8 cellular contexts compared by ENCODE assay signal in the genomic region with DNA sequence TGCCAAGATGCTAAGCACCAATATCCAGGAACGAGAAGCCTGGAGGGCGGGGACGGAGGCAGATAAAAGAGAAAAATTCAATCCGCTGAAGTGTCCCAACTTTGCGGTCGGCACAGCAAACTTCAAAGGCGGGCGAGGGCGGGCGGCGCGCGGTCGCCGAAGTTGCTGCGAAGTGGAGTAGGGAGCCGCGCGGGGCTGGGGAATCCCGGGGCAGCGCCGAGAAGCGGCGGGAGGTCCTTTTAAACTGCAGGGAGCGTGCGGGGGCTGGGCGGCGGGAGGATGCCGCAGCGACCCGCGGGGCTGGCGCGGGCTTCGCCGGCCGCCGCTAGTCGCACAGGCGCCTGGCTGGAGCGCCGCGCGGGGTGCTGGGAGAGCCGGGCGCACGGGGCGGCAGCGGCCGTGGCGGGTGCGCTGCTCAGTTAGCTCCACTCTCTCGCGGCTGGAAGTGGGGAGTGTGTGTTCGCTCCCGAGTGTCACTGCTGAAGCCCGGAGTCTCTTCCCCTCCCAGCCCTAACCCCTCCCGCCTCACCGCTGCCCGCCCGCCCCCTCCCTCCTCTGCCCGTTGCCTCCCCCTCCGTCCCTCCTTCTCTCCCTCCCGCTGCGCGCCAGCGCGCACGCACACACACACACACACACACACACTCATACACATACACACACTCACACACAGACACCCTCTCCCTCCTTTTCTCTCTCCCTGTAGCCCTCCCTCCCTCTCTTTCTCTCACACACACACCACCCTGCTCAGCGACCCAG. TPM values are rescaled to one million over a fixed set of nuclear protein-coding genes. Genes with fewer than 3 reads are reported as not detected.
DNase-seq lines count a peak whose midpoint lies in the region; ATAC-seq and TF ChIP-seq lines count a peak whose summit lies in the region.

A gene with protein sequence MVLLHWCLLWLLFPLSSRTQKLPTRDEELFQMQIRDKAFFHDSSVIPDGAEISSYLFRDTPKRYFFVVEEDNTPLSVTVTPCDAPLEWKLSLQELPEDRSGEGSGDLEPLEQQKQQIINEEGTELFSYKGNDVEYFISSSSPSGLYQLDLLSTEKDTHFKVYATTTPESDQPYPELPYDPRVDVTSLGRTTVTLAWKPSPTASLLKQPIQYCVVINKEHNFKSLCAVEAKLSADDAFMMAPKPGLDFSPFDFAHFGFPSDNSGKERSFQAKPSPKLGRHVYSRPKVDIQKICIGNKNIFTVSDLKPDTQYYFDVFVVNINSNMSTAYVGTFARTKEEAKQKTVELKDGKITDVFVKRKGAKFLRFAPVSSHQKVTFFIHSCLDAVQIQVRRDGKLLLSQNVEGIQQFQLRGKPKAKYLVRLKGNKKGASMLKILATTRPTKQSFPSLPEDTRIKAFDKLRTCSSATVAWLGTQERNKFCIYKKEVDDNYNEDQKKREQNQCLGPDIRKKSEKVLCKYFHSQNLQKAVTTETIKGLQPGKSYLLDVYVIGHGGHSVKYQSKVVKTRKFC (minus strand): TSS at position 456 of the 756 bp plus-strand sequence. CDS start 26,698 bp downstream, outside the sequence.

- no peak for TF ChIP-seq EP300 in sigmoid colon (IDR thresholded peaks at IDR 0.05)

- CTCF ChIA-PET in A673 (lab: Charles Lee) = interaction anchor here (0.5 to 0.7 kb wide), 2 partner anchors 178 to 625 kb away, joined by 3 to 4 read pairs; partner anchors contain the start of gene ANXA5

- H3K4me1 ChIP-seq in A673 (ENCODE audit: insufficient read depth, low read length, poor library complexity, severe bottlenecking) (peaks cover 28% of the 10 kb centered on the region), ascending aorta (peaks cover 5 to 12% of the 10 kb centered on the region in 2 donors), iPS DF 6.9 (ENCODE audit: control insufficient read depth, insufficient read depth, low read length) (peaks cover 1% of the 10 kb centered on the region; the same call in 1 of the 2 replicates), sigmoid colon (peaks cover 0 to 21% (median 16%) of the 10 kb centered on the region in 4 donors)

- no peaks in the 10 kb centered on the region for H3K36me3 ChIP-seq in A673 (ENCODE audit: insufficient read depth, low read length, poor library complexity, severe bottlenecking)
- H3K36me3 ChIP-seq in ascending aorta = no peaks in the 10 kb centered on the region
- no peaks in the 10 kb centered on the region for H3K36me3 ChIP-seq in iPS DF 6.9 (ENCODE audit: control insufficient read depth, insufficient read depth, low read length)
- H3K36me3 ChIP-seq in sigmoid colon = no peaks in the 10 kb centered on the region

- peak within 1 kb of the TSS; percentile 71 for H3K4me3 ChIP-seq in A673 (ENCODE audit: low read depth, low read length, poor library complexity, severe bottlenecking)
- peak within 1 kb of the TSS; percentile 64 to 86 for H3K4me3 ChIP-seq in ascending aorta
- peak within 1 kb of the TSS; percentile 61 for H3K4me3 ChIP-seq in iPS DF 6.9 (ENCODE audit: low read length)
- H3K4me3 ChIP-seq in sigmoid colon = peak within 1 kb of the TSS; percentile 48 to 69 (median 63)

- ATAC-seq in GM19397 (IDR thresholded peaks at IDR 0.05; ENCODE audit: unreplicated experiment) (peak; percentile 43), HG03139 (IDR thresholded peaks at IDR 0.05; ENCODE audit: unreplicated experiment) (no peak), GM19324 (IDR thresholded peaks at IDR 0.05; ENCODE audit: low FRiP score, unreplicated experiment) (no peak)

- H3K27me3 ChIP-seq in A673 (replicated peaks; ENCODE audit: insufficient read depth, low read depth, low read length, poor library complexity) (no peaks in the 10 kb centered on the region), ascending aorta (no peaks in the 10 kb centered on the region), iPS DF 6.9 (ENCODE audit: control insufficient read depth, insufficient read depth, low read length) (peaks cover 5% of the 10 kb centered on the region; the same call in 1 of the 2 replicates), sigmoid colon (no peaks in the 10 kb centered on the region)

- H3K9me3 ChIP-seq in A673 (ENCODE audit: low read depth, low read length, poor library complexity, severe bottlenecking) = no peaks in the 10 kb centered on the region
- no peaks in the 10 kb centered on the region for H3K9me3 ChIP-seq in ascending aorta
- no peaks in the 10 kb centered on the region for H3K9me3 ChIP-seq in iPS DF 6.9 (ENCODE audit: control insufficient read depth, insufficient read depth, low read length)
- no peaks in the 10 kb centered on the region for H3K9me3 ChIP-seq in sigmoid colon

- intact Hi-C loops in A673 (cut with micrococcal nuclease; ENCODE audit: unreplicated experiment) (no loop called here), ascending aorta (cut with DNase I) (loop anchor here (5.0 kb wide), 1 partner anchor 150 kb away; the partner anchor contains the start of gene PRDM5), sigmoid colon (cut with DNase I) (loop anchor here (5.0 kb wide), 1 partner anchor 150 kb away; the partner anchor contains the start of gene PRDM5)

- no peak for TF ChIP-seq CTCF in A673 (conservative IDR thresholded peaks at IDR 0.05; ENCODE audit: low read depth, low read length)
- no peak for TF ChIP-seq CTCF in ascending aorta (IDR thresholded peaks at IDR 0.05)
- TF ChIP-seq CTCF in sigmoid colon (IDR thresholded peaks at IDR 0.05) = no peak

- no TSS peak for BruUV-seq in A673 (replicated peaks; lab: Mats Ljungman, UMichigan)

- no peak for TF ChIP-seq POLR2A in sigmoid colon (IDR thresholded peaks at IDR 0.05)

- POLR2A ChIA-PET in A673 (lab: Charles Lee; ENCODE audit: low non-redundant PET) = interaction anchor here (0.6 kb wide), 1 partner anchor 12 kb away, joined by 7 read pairs; no protein-coding TSS in a partner anchor

- WGBS in iPS DF 6.9 (ENCODE audit: insufficient coverage, insufficient read length) = no CpG with 5 or more reads among the region's 70 CpGs
- 1% methylated on average over 68 to 70 of the region's 70 CpGs for WGBS in sigmoid colon, 2 donors

- DNase-seq in A673 (ENCODE audit: low spot score) (peak; percentile 76), SK-N-DZ (ENCODE audit: low spot score) (peak; percentile 49), ascending aorta (ENCODE audit: low spot score in 2 of 2) (no peak), iPS DF 6.9 (ENCODE audit: low read depth, low spot score) (no peak), sigmoid colon (peak; percentile 78)

- peak within 1 kb of the TSS; percentile 31 for H3K27ac ChIP-seq in A673 (ENCODE audit: low read depth, low read length, poor library complexity, severe bottlenecking)
- H3K27ac ChIP-seq in ascending aorta = peak within 1 kb of the TSS in 1 of 2 donors; percentile 17
- H3K27ac ChIP-seq in iPS DF 6.9 (ENCODE audit: low read length) = no peak within 1 kb of the TSS
- H3K27ac ChIP-seq in sigmoid colon = peak within 1 kb of the TSS; percentile 56 to 76 (median 68)

RNA-seq across cellular contexts. Expression of the gene that starts here (rescaled TPM):
- total RNA-seq in A673 (2021) (10.6 and 12.1 TPM in 2 replicates), ascending aorta (1.9 TPM), sigmoid colon (10 to 100 TPM in 1 of 4 donors, 1 to 10 TPM in 3; 3.8 to 11.1 (median 7.4) TPM)
- 3.2 and 3.8 TPM in 2 replicates for polyA plus RNA-seq in SK-N-DZ (2014; cell fraction: cytosol; rRNA removed)
- 1.2 and 2.0 TPM in 2 replicates for polyA plus RNA-seq in SK-N-DZ (2014; cell fraction: nucleus; rRNA removed)
- polyA plus RNA-seq in sigmoid colon = 1 to 10 TPM; 1.2 to 1.6 (median 1.5) TPM

Comparison
In these comparisons a context has a peak if more than half of its experiments do, and no peak if none do; other contexts are left out.
1. DNase-seq: peak in A673 (single experiment), SK-N-DZ (single experiment) and sigmoid colon (single experiment); none in ascending aorta (0 of 2) and iPS DF 6.9 (single experiment).
2. Peak in every context shown above with its lines, with median percentiles within 50 percentile points of each other: H3K4me3 ChIP-seq.